In genomic region chr10:8617792-8618191, GRCh38 we compare ENCODE assay signal across 27 cellular contexts.
"Had no signal": no experiment of that assay in that cellular context is flagged by ENCODE, and none has a peak within 500 bp of the region (broad histone marks: within the 10 kb centered on the region; RNA-seq: fewer than 3 reads in every experiment).

No MANE protein-coding gene starts in this region.

- H3K27ac ChIP-seq: colonic mucosa, esophagus squamous epithelium, left lung, neural progenitor cell, prostate gland, right atrium auricular region, stomach, tibial artery, upper lobe of left lung had no signal

- ATAC-seq: left cardiac atrium; left lung; naive thymus-derived CD4-positive, alpha-beta T cell; sciatic nerve had no signal

- DNase-seq: colonic mucosa; effector CD8-positive, alpha-beta T cell; endodermal cell; erythroblast; esophagus squamous epithelium; head of caudate nucleus; kidney; left cardiac atrium; left lung; mesendoderm; midbrain; naive thymus-derived CD4-positive, alpha-beta T cell; stimulated activated CD4-positive, alpha-beta T cell treated with anti-CD3 and anti-CD28 coated beads, Interleukin-12 subunit alpha, Interleukin-12 subunit beta, amount 100 ng/mL, for 4 hours; stimulated activated CD4-positive, alpha-beta T cell treated with anti-CD3 and anti-CD28 coated beads, Interleukin-1b, Interleukin-23, amount 100 ng/mL, for 48 hours; stimulated activated CD4-positive, alpha-beta T cell treated with anti-CD3 and anti-CD28 coated beads, Interleukin-4, amount 100 ng/mL, for 1 hour; stimulated activated CD8-positive, alpha-beta memory T cell treated with anti-CD3 and anti-CD28 coated beads, Interleukin-4, amount 100 ng/mL, for 48 hours; stimulated activated naive CD4-positive, alpha-beta T cell treated with Interleukin-2 at 50 U/mL for 16 hours; stomach; tibial artery; upper lobe of left lung had no signal

- H3K4me3 Mint-ChIP-seq: dendritic cell treated with granulocyte-macrophage colony-stimulating factor and Interleukin-4, amounts not matched to agents 40 ng/mL and 50 ng/mL, for 4 days; endodermal cell; naive thymus-derived CD4-positive, alpha-beta T cell; nephron; neural progenitor cell had no signal

- H3K27ac Mint-ChIP-seq: dendritic cell treated with granulocyte-macrophage colony-stimulating factor and Interleukin-4, amounts not matched to agents 40 ng/mL and 50 ng/mL, for 4 days; endodermal cell; naive thymus-derived CD4-positive, alpha-beta T cell; nephron; neural progenitor cell had no signal

- H3K4me2 ChIP-seq: neural progenitor cell, smooth muscle cell had no signal

- H3K4me1 ChIP-seq: left lung, neural progenitor cell, prostate gland, right atrium auricular region, tibial artery had no signal

- H3K4me3 ChIP-seq: colonic mucosa, esophagus squamous epithelium, left lung, neural progenitor cell, prostate gland, right atrium auricular region, smooth muscle cell, stomach, tibial artery, upper lobe of left lung had no signal

- H3K36me3 ChIP-seq: colonic mucosa, esophagus squamous epithelium, left lung, neural progenitor cell, prostate gland, right atrium auricular region, stomach, tibial artery, upper lobe of left lung had no signal

- H3K9ac ChIP-seq: neural progenitor cell had no signal

- H3K4me1 Mint-ChIP-seq: endodermal cell, nephron had no signal

- H3K36me3 Mint-ChIP-seq: naive thymus-derived CD4-positive, alpha-beta T cell; neural progenitor cell had no signal

- H3K27me3 Mint-ChIP-seq: dendritic cell treated with granulocyte-macrophage colony-stimulating factor and Interleukin-4, amounts not matched to agents 40 ng/mL and 50 ng/mL, for 4 days had no signal

- H3K9me3 Mint-ChIP-seq: endodermal cell, nephron, neural progenitor cell had no signal

- H3K27me3 ChIP-seq: colonic mucosa, esophagus squamous epithelium, left lung, neural progenitor cell, right atrium auricular region, stomach, tibial artery, upper lobe of left lung had no signal

- H3K9me3 ChIP-seq: colonic mucosa, esophagus squamous epithelium, left lung, prostate gland, right atrium auricular region, stomach, tibial artery, upper lobe of left lung had no signal

- H2AFZ ChIP-seq: neural progenitor cell had no signal
